ENCODE assay signal across 8 cellular contexts in genomic region chr7:94509879-94510581, GRCh38.
DNase-seq lines count a peak whose midpoint lies in the region; ATAC-seq and TF ChIP-seq lines count a peak whose summit lies in the region.

No MANE protein-coding gene starts in this region.

- ATAC-seq in GM18868 (IDR thresholded peaks at IDR 0.05; ENCODE audit: unreplicated experiment): peak; percentile 71
- peak; percentile 71 for ATAC-seq in HG03095 (IDR thresholded peaks at IDR 0.05; ENCODE audit: unreplicated experiment)

- TF ChIP-seq CTCF in AG09309 (IDR thresholded peaks at IDR 0.05; ENCODE audit: control insufficient read depth, insufficient read depth, low read depth, low read length, missing control alignments): peak; percentile 32

- DNase-seq in AG09309 (ENCODE audit: low read depth) (no peak), NCI-H2171 (lab: John Stamatoyannopoulos, UW) (peak; percentile 57), cerebellar cortex (ENCODE audit: low spot score) (peak; percentile 69), kidney tubule cell (ENCODE audit: low spot score) (peak; percentile 75)
- DNase-seq in activated CD4-positive, CD25-positive, alpha-beta regulatory T cell treated with anti-CD3 and anti-CD28 coated beads, Interleukin-2, amount 50 U/mL, for 16 hours (ENCODE audit: low read depth, low spot score): peak; percentile 46
- peak; percentile 40 to 54 for DNase-seq in stimulated activated CD4-positive, alpha-beta T cell treated with anti-CD3 and anti-CD28 coated beads, Interleukin-1b, Interleukin-23, amount 100 ng/mL, for 4 hours (ENCODE audit: low read depth in 2 of 2)

- H3K4me3 ChIP-seq in AG09309 (ENCODE audit: control insufficient read depth, low read depth, low read length): peak overlapping the region; percentile 68
